ENCODE assay signal across 21 cellular contexts in genomic region chr6:1884313-1884712, GRCh38.
DNase-seq lines count a peak whose midpoint lies in the region; ATAC-seq and TF ChIP-seq lines count a peak whose summit lies in the region.
"Had no signal": no experiment of that assay in that cellular context is flagged by ENCODE, and none has a peak within 500 bp of the region (broad histone marks: within the 10 kb centered on the region; RNA-seq: fewer than 3 reads in every experiment).

No MANE protein-coding gene starts in this region.

- no peak for TF ChIP-seq RAD21 in SK-N-SH (IDR thresholded peaks at IDR 0.05; ENCODE audit: low read length)

- H3K4me1 ChIP-seq in SK-N-SH (ENCODE audit: control insufficient read depth in 1 of 2, insufficient read depth in 2 of 2, low read depth in 1 of 2, low read length in 1 of 2): peaks cover 0 to 20% of the 10 kb centered on the region in 2 experiments; a peak in 2 of 4 replicates
- H3K4me1 ChIP-seq: SJCRH30 had no signal

- no peaks in the 10 kb centered on the region for H3K36me3 ChIP-seq in SK-N-SH (replicated peaks in 1 of 2; ENCODE audit: control insufficient read depth in 1 of 2, insufficient read depth in 2 of 2, low read length in 1 of 2)
- H3K36me3 ChIP-seq: BE2C, MG63, SJCRH30 had no signal

- H2AFZ ChIP-seq in SK-N-SH (ENCODE audit: low read depth): no peak overlapping the region
- H2AFZ ChIP-seq: PC-9 had no signal

- no peak overlapping the region for H3K4me2 ChIP-seq in SK-N-SH
- H3K4me2 ChIP-seq: PC-9 had no signal

- no peaks in the 10 kb centered on the region for H3K9me3 ChIP-seq in SK-N-SH
- H3K9me3 ChIP-seq: BE2C, MG63, SJCRH30 had no signal

- no peaks in the 10 kb centered on the region for H3K27me3 Mint-ChIP-seq in chondrocyte (ENCODE audit: low read depth)
- no peaks in the 10 kb centered on the region for H3K27me3 Mint-ChIP-seq in osteocyte (ENCODE audit: unreplicated experiment)
- no peaks in the 10 kb centered on the region for H3K27me3 Mint-ChIP-seq in activated naive CD4-positive, alpha-beta T cell treated with anti-CD3 and anti-CD28 coated beads for 36 hours (ENCODE audit: low read depth)
- H3K27me3 Mint-ChIP-seq: CD8-positive, alpha-beta memory T cell had no signal

- H3K4me3 Mint-ChIP-seq in chondrocyte (ENCODE audit: unreplicated experiment) (no peak overlapping the region), osteocyte (ENCODE audit: unreplicated experiment) (no peak overlapping the region)
- H3K4me3 Mint-ChIP-seq in activated naive CD4-positive, alpha-beta T cell treated with anti-CD3 and anti-CD28 coated beads for 36 hours: no peak overlapping the region
- H3K4me3 Mint-ChIP-seq: CD14-positive monocyte; CD8-positive, alpha-beta memory T cell had no signal

- no peak overlapping the region for H3K9ac ChIP-seq in SK-N-SH

- peaks cover 3% of the 10 kb centered on the region for H3K36me3 Mint-ChIP-seq in chondrocyte (ENCODE audit: low read depth)
- H3K36me3 Mint-ChIP-seq in osteocyte (ENCODE audit: unreplicated experiment): peaks cover 6% of the 10 kb centered on the region
- no peaks in the 10 kb centered on the region for H3K36me3 Mint-ChIP-seq in activated naive CD4-positive, alpha-beta T cell treated with anti-CD3 and anti-CD28 coated beads for 36 hours (ENCODE audit: low read depth)

- no peak overlapping the region for H3K4me3 ChIP-seq in SK-N-SH (ENCODE audit: low read depth in 2 of 2, low read length in 1 of 2)
- H3K4me3 ChIP-seq: MG63, PC-9, SJCRH30 had no signal

- intact Hi-C loops in activated naive CD4-positive, alpha-beta T cell treated with anti-CD3 and anti-CD28 coated beads for 36 hours (cut with micrococcal nuclease): no loop called here

- peaks cover 61% of the 10 kb centered on the region for H3K4me1 Mint-ChIP-seq in chondrocyte (ENCODE audit: low read depth)
- peaks cover 46% of the 10 kb centered on the region for H3K4me1 Mint-ChIP-seq in osteocyte (ENCODE audit: unreplicated experiment)
- no peaks in the 10 kb centered on the region for H3K4me1 Mint-ChIP-seq in activated naive CD4-positive, alpha-beta T cell treated with anti-CD3 and anti-CD28 coated beads for 36 hours (ENCODE audit: low read depth)
- H3K4me1 Mint-ChIP-seq: CD14-positive monocyte; CD8-positive, alpha-beta memory T cell had no signal

- TF ChIP-seq EP300 in SK-N-SH (IDR thresholded peaks at IDR 0.05; ENCODE audit: borderline replicate concordance in 1 of 2, low read depth in 1 of 2, low read length in 1 of 2): no peak

- peak overlapping the region in 1 of 2 experiments; percentile 34; a peak in 1 of 4 replicates for H3K27ac ChIP-seq in SK-N-SH (ENCODE audit: low read depth in 2 of 2, low read length in 1 of 2)
- H3K27ac ChIP-seq: PC-9, SJCRH30 had no signal

- no peaks in the 10 kb centered on the region for H3K9me2 ChIP-seq in SK-N-SH

- H3K27me3 ChIP-seq in SK-N-SH (ENCODE audit: insufficient read depth): no peaks in the 10 kb centered on the region
- H3K27me3 ChIP-seq: BE2C, MG63, SJCRH30 had no signal

- peak overlapping the region; percentile 98 for H3K27ac Mint-ChIP-seq in chondrocyte (ENCODE audit: unreplicated experiment)
- peak overlapping the region; percentile 98 for H3K27ac Mint-ChIP-seq in osteocyte (ENCODE audit: unreplicated experiment)
- H3K27ac Mint-ChIP-seq in activated naive CD4-positive, alpha-beta T cell treated with anti-CD3 and anti-CD28 coated beads for 36 hours: no peak overlapping the region
- H3K27ac Mint-ChIP-seq: CD14-positive monocyte had no signal

- no peaks in the 10 kb centered on the region for H3K79me2 ChIP-seq in SK-N-SH (ENCODE audit: insufficient read depth)

- H4K20me1 ChIP-seq in SK-N-SH (ENCODE audit: insufficient read depth): no peaks in the 10 kb centered on the region

- H3F3A ChIP-seq in SK-N-SH (replicated peaks; ENCODE audit: insufficient read depth): peaks cover 2% of the 10 kb centered on the region

- TF ChIP-seq CTCF in SK-N-SH (IDR thresholded peaks at IDR 0.05) (no peak), chondrocyte (IDR thresholded peaks at IDR 0.05) (no peak), osteocyte (IDR thresholded peaks at IDR 0.05) (no peak)

- no peak for ATAC-seq in HG02642 (IDR thresholded peaks at IDR 0.05; ENCODE audit: poor library complexity, unreplicated experiment)
- ATAC-seq: Right ventricle myocardium inferior had no signal

- CTCF ChIA-PET in SK-N-SH (lab: Yijun Ruan, JAX): interaction anchor here (0.9 to 1.5 kb wide), 2 partner anchors 25 to 287 kb away, joined by 3 read pairs; no protein-coding TSS in a partner anchor
- CTCF ChIA-PET in activated naive CD4-positive, alpha-beta T cell treated with anti-CD3 and anti-CD28 coated beads for 36 hours (lab: Charles Lee): no interaction called here

- H3K9me3 Mint-ChIP-seq in chondrocyte (ENCODE audit: low read depth): peaks cover 3% of the 10 kb centered on the region
- H3K9me3 Mint-ChIP-seq in osteocyte (ENCODE audit: unreplicated experiment): peaks cover 4% of the 10 kb centered on the region
- no peaks in the 10 kb centered on the region for H3K9me3 Mint-ChIP-seq in activated naive CD4-positive, alpha-beta T cell treated with anti-CD3 and anti-CD28 coated beads for 36 hours
- H3K9me3 Mint-ChIP-seq: CD8-positive, alpha-beta memory T cell had no signal

- POLR2A ChIA-PET in SK-N-SH (lab: Yijun Ruan, JAX): no interaction called here

- WGBS in SK-N-SH (ENCODE audit: low lambda C conversion rate): 78% methylated on average over 2 of the region's 2 CpGs

- DNase-seq in SK-N-SH (no peak), chondrocyte (ENCODE audit: low spot score) (no peak), osteocyte (ENCODE audit: extremely low spot score, unreplicated experiment) (no peak), NCI-H1694 (lab: John Stamatoyannopoulos, UW) (no peak), DMS153 treated with DMSO at 0.1 percent for 48 hours (lab: John Stamatoyannopoulos, UW; ENCODE audit: unreplicated experiment) (no peak)
- DNase-seq in activated naive CD4-positive, alpha-beta T cell treated with anti-CD3 and anti-CD28 coated beads for 36 hours: no peak
- DNase-seq: ACHN; BE2C; CD8-positive, alpha-beta memory T cell; DMS 273 treated with DMSO at 0.1 percent for 48 hours; DND-41; KBM-7; MG63; NCI-H2029 treated with DMSO at 0.1 percent for 48 hours; NCI-H2227 treated with DMSO at 0.1 percent for 48 hours; NCI-H526 treated with DMSO at 0.1 percent for 48 hours; PC-9; SJCRH30 had no signal

TF ChIP-seq in SK-N-SH, 30 proteins besides CTCF, POLR2A, EP300 and RAD21:
- TF ChIP-seq RCOR1 (IDR thresholded peaks at IDR 0.05; ENCODE audit: low read length): peak; percentile 67
- TF ChIP-seq FOXM1 (IDR thresholded peaks at IDR 0.05; ENCODE audit: low read depth): no peak
- TF ChIP-seq IRF3 (IDR thresholded peaks at IDR 0.05; ENCODE audit: low read depth, low read length): no peak
- no peak for TF ChIP-seq GATA2 (CRISPR knock-in tag; IDR thresholded peaks at IDR 0.05)
TF ChIP-seq in SK-N-SH: peak in this region for 1.
